In genomic region chr2:54946220-54946568, GRCh38 we compare ENCODE assay signal across 12 cellular contexts.
DNase-seq lines count a peak whose midpoint lies in the region; ATAC-seq, FAIRE-seq and TF ChIP-seq lines count a peak whose summit lies in the region.
"Had no signal": no experiment of that assay in that cellular context is flagged by ENCODE, and none has a peak within 500 bp of the region (broad histone marks: within the 10 kb centered on the region; RNA-seq: fewer than 3 reads in every experiment).

No MANE protein-coding gene starts in this region.

- H3K9ac ChIP-seq in K562 (ENCODE audit: insufficient read depth in 1 of 2, low read depth in 2 of 2, low read length in 2 of 2), result no peak overlapping the region

- no peak overlapping the region for H3K4me3 ChIP-seq in K562
- H3K4me3 ChIP-seq in sigmoid colon, result no peak overlapping the region
- H3K4me3 ChIP-seq: spleen had no signal

- TF ChIP-seq CTCF in C4-2B (conservative IDR thresholded peaks at IDR 0.05) (no peak), K562 (IDR thresholded peaks at IDR 0.05 in 2 of 3, conservative IDR thresholded peaks at IDR 0.05 in 1 of 3; ENCODE audit: insufficient read depth in 2 of 3, low read depth in 1 of 3, low read length in 3 of 3) (no peak), sigmoid colon (IDR thresholded peaks at IDR 0.05) (no peak)

- peak overlapping the region in 5 of 6 donors; percentile 75 to 94 (median 91) for H3K27ac Mint-ChIP-seq in immature natural killer cell

- H3K4me3 Mint-ChIP-seq in immature natural killer cell, result peak overlapping the region; percentile 71 to 80 (median 79)
- H3K4me3 Mint-ChIP-seq: naive thymus-derived CD4-positive, alpha-beta T cell had no signal

- TF ChIP-seq POLR2A in K562 (conservative IDR thresholded peaks at IDR 0.05), result no peak
- no peak for TF ChIP-seq POLR2A in sigmoid colon (IDR thresholded peaks at IDR 0.05)

- H3K9me3 ChIP-seq in K562 (replicated peaks; ENCODE audit: control insufficient read depth, insufficient read depth, low read depth, low read length) (no peaks in the 10 kb centered on the region), sigmoid colon (no peaks in the 10 kb centered on the region)
- H3K9me3 ChIP-seq: spleen had no signal

- H3K9me1 ChIP-seq in K562 (ENCODE audit: control insufficient read depth, insufficient read depth, low read length), result no peaks in the 10 kb centered on the region

- WGBS in K562 (ENCODE audit: insufficient coverage, low coverage, missing lambda C conversion rate), result 25% methylated on average over 4 of the region's 4 CpGs
- whole genome bisulfite sequencing in sigmoid colon, 2 donors, result 87 to 91% methylated on average over 4 of the region's 4 CpGs

- H3K4me2 ChIP-seq in K562 (ENCODE audit: insufficient read depth, low read length), result no peak overlapping the region

- BruUV-seq in K562 (replicated peaks; lab: Mats Ljungman, UMichigan), result no TSS peak

- peak overlapping the region; percentile 89 for H3K27ac ChIP-seq in C4-2B
- no peak overlapping the region for H3K27ac ChIP-seq in K562 (ENCODE audit: extremely low read depth, low read depth, low read length)
- H3K27ac ChIP-seq in sigmoid colon, result peak overlapping the region in 3 of 4 donors; percentile 31 to 57 (median 40)
- H3K27ac ChIP-seq: spleen had no signal

- DNase-seq in K562 (ENCODE audit: extremely low read depth in 1 of 4, low spot score in 3 of 4), result no peak
- no peak for DNase-seq in immature natural killer cell
- no peak for DNase-seq in sigmoid colon
- no peak for DNase-seq in activated CD4-positive, alpha-beta T cell treated with anti-CD3 and anti-CD28 coated beads, Interleukin-2, amount 50 U/mL, for 48 hours
- DNase-seq in NCI-H1436 treated with DMSO at 0.1 percent for 48 hours (lab: John Stamatoyannopoulos, UW), result no peak
- DNase-seq in EL, result no peak
- DNase-seq: activated CD4-positive, CD25-positive, alpha-beta regulatory T cell; naive thymus-derived CD4-positive, alpha-beta T cell; spleen had no signal

- H3K27me3 ChIP-seq in K562 (ENCODE audit: control insufficient read depth in 2 of 2, insufficient read depth in 2 of 2, low read length in 2 of 2) (peaks cover 0 to 15% of the 10 kb centered on the region in 2 experiments; a peak in 3 of 5 replicates), sigmoid colon (no peaks in the 10 kb centered on the region)
- H3K27me3 ChIP-seq: spleen had no signal

- no peaks in the 10 kb centered on the region for H4K20me1 ChIP-seq in K562 (replicated peaks; ENCODE audit: control insufficient read depth, insufficient read depth, low read length)

- CTCF ChIA-PET in K562 (lab: Yijun Ruan, JAX; ENCODE audit: low intra/inter-chr PET ratio), result no interaction called here

- POLR2A ChIA-PET in K562 (lab: Yijun Ruan, JAX), result interaction anchor here (1.1 kb wide), 1 partner anchor 10 kb away, joined by 5 read pairs; no protein-coding TSS in a partner anchor

- no peaks in the 10 kb centered on the region for H3K36me3 ChIP-seq in K562 (ENCODE audit: control insufficient read depth, insufficient read depth, low read length)
- no peaks in the 10 kb centered on the region for H3K36me3 ChIP-seq in sigmoid colon
- H3K36me3 ChIP-seq: spleen had no signal

- peaks cover 31 to 39% of the 10 kb centered on the region in 2 donors for H3K4me1 Mint-ChIP-seq in immature natural killer cell

- in situ Hi-C loops in K562 (cut with MboI), result no loop called here

- H2AFZ ChIP-seq in K562 (ENCODE audit: low read depth, low read length), result peak overlapping the region; percentile 39; the same call in 1 of the 2 replicates

- H3K4me1 ChIP-seq in K562 (replicated peaks in 1 of 2; ENCODE audit: control insufficient read depth in 2 of 2, insufficient read depth in 2 of 2, low read length in 2 of 2), result peaks cover 4 to 5% of the 10 kb centered on the region in 2 experiments; a peak in 3 of 5 replicates
- peaks cover 0 to 9% (median 0%) of the 10 kb centered on the region in 4 donors for H3K4me1 ChIP-seq in sigmoid colon
- H3K4me1 ChIP-seq: spleen had no signal

- no peak for TF ChIP-seq RAD21 in K562 (CRISPR knock-in tag; conservative IDR thresholded peaks at IDR 0.05 in 1 of 2, IDR thresholded peaks at IDR 0.05 in 1 of 2)

- ATAC-seq in K562 (no peak), GM21367 (IDR thresholded peaks at IDR 0.05; ENCODE audit: unreplicated experiment) (no peak)
- ATAC-seq: naive thymus-derived CD4-positive, alpha-beta T cell had no signal

- intact Hi-C loops in K562 (cut with micrococcal nuclease) (no loop called here), sigmoid colon (cut with DNase I) (no loop called here)

- peaks cover 0 to 3% (median 0%) of the 10 kb centered on the region in 3 donors for H3K36me3 Mint-ChIP-seq in immature natural killer cell

- H3K9me3 Mint-ChIP-seq in immature natural killer cell, result no peaks in the 10 kb centered on the region

- FAIRE-seq in K562 (lab: Jason Lieb, UNC), result no peak
- FAIRE-seq: islet of Langerhans had no signal

- TF ChIP-seq EP300 in K562 (IDR thresholded peaks at IDR 0.05; ENCODE audit: low read length) (no peak), sigmoid colon (IDR thresholded peaks at IDR 0.05) (no peak)

- peaks cover 0 to 2% (median 0%) of the 10 kb centered on the region in 3 donors for H3K27me3 Mint-ChIP-seq in immature natural killer cell (ENCODE audit: low read depth in 3 of 3)

- no peaks in the 10 kb centered on the region for H3K79me2 ChIP-seq in K562 (ENCODE audit: control insufficient read depth, insufficient read depth, low read length)

TF ChIP-seq in K562, 482 proteins besides CTCF, POLR2A, EP300 and RAD21 (continues in another document):
- TF ChIP-seq CHD1 (IDR thresholded peaks at IDR 0.05; ENCODE audit: low read length) (no peak), ZNF24 (IDR thresholded peaks at IDR 0.05) (no peak), NONO (IDR thresholded peaks at IDR 0.05; ENCODE audit: low read depth in 2 of 2, low read length in 1 of 2) (no peak), MAFK (IDR thresholded peaks at IDR 0.05; ENCODE audit: low read length) (no peak), TCF7 (IDR thresholded peaks at IDR 0.05; ENCODE audit: borderline replicate concordance) (no peak), MECOM (CRISPR knock-in tag; IDR thresholded peaks at IDR 0.05) (no peak), CEBPZ (IDR thresholded peaks at IDR 0.05; ENCODE audit: borderline replicate concordance, low read depth, low read length) (no peak), ARID1B (IDR thresholded peaks at IDR 0.05) (no peak), NR2C1 (IDR thresholded peaks at IDR 0.05) (no peak), NR2C1 (tag; IDR thresholded peaks at IDR 0.05) (no peak), NR2F6 (CRISPR knock-in tag; IDR thresholded peaks at IDR 0.05) (no peak)
- TF ChIP-seq, protein P1, sequence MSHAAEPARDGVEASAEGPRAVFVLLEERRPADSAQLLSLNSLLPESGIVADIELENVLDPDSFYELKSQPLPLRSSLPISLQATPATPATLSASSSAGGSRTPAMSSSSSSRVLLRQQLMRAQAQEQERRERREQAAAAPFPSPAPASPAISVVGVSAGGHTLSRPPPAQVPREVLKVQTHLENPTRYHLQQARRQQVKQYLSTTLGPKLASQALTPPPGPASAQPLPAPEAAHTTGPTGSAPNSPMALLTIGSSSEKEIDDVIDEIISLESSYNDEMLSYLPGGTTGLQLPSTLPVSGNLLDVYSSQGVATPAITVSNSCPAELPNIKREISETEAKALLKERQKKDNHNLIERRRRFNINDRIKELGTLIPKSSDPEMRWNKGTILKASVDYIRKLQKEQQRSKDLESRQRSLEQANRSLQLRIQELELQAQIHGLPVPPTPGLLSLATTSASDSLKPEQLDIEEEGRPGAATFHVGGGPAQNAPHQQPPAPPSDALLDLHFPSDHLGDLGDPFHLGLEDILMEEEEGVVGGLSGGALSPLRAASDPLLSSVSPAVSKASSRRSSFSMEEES (CRISPR knock-in tag; IDR thresholded peaks at IDR 0.05), result no peak
- TF ChIP-seq, protein P2, sequence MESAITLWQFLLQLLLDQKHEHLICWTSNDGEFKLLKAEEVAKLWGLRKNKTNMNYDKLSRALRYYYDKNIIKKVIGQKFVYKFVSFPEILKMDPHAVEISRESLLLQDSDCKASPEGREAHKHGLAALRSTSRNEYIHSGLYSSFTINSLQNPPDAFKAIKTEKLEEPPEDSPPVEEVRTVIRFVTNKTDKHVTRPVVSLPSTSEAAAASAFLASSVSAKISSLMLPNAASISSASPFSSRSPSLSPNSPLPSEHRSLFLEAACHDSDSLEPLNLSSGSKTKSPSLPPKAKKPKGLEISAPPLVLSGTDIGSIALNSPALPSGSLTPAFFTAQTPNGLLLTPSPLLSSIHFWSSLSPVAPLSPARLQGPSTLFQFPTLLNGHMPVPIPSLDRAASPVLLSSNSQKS (CRISPR knock-in tag; IDR thresholded peaks at IDR 0.05), result no peak
